Comparison of ENCODE assay signal across 9 cellular contexts in the genomic region with DNA sequence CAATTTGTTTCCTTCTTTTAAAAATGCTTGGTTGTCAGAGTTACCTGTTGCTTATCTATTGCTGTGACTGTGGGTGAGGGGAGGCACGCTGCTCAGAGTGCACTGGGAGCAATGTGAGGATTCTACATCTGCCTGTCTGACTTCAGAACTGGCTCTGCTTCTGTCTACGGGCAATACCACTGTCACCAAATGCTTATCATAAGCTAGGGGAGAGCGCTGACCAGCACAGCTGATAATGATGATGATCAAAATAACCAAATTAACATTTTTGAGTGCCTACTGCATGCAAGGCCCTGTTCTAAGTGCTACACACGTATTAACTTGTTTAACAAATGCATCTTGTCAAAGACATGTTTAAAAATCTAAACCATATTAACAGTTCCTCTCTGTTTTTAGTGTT.
"Had no signal": no experiment of that assay in that cellular context is flagged by ENCODE, and none has a peak within 500 bp of the region (broad histone marks: within the 10 kb centered on the region; RNA-seq: fewer than 3 reads in every experiment).

No MANE protein-coding gene starts in this region.

- FAIRE-seq: HepG2 had no signal

- H3K4me1 ChIP-seq: HAP-1 had no signal

- H3K9me3 Mint-ChIP-seq: HFFc6 had no signal

- H3K4me1 Mint-ChIP-seq: IgD-negative memory B cell had no signal

- ATAC-seq: HCT116, HepG2 had no signal

- DNase-seq: GM23248, GOT3, H7, HFFc6, KBM-7 had no signal

- H3K4me3 Mint-ChIP-seq: HFFc6, IgD-negative memory B cell had no signal

- H3K36me3 Mint-ChIP-seq: IgD-negative memory B cell had no signal

- H3K27ac Mint-ChIP-seq: HFFc6, IgD-negative memory B cell had no signal

- H3K4me3 ChIP-seq: GM23248, HAP-1 had no signal

- H3K36me3 ChIP-seq: HAP-1 had no signal

- H3K9me3 ChIP-seq: HAP-1 had no signal
